Comparison of ENCODE assay signal across 21 cellular contexts in the genomic region with DNA sequence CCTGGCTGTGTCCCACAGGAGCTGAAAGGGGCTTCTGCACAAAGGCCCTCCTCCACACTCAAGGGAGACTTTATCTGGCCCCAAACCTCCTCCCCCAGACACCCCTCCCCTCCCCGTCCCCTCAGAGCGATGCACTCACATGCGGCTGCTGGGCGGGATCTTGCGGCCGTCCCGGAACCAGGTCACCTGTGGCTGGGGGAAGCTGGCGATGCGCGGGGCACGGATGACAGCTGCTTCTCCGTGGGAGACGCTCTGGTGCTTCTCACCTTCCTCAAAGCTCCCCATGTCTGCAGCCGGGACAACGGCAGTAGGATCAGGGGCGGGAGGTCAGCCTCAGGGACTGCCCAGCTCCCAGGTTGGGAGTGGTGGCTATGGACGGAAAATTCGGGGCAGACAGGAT.
"Had no signal": no experiment of that assay in that cellular context is flagged by ENCODE, and none has a peak within 500 bp of the region (broad histone marks: within the 10 kb centered on the region; RNA-seq: fewer than 3 reads in every experiment).

No MANE protein-coding gene starts in this region.

- H3K4me3 ChIP-seq: heart left ventricle, lung, mucosa of descending colon, pancreas, prostate gland, skin epidermis, suprapubic skin, thoracic aorta, tibial artery, upper lobe of right lung had no signal

- H3K4me1 ChIP-seq: heart left ventricle, pancreas, prostate gland, upper lobe of right lung had no signal

- H3K36me3 ChIP-seq: heart left ventricle, pancreas, prostate gland, suprapubic skin, thoracic aorta, tibial artery, upper lobe of right lung had no signal

- ATAC-seq: heart left ventricle; left lobe of liver; naive thymus-derived CD4-positive, alpha-beta T cell; upper lobe of right lung had no signal

- H3K27ac ChIP-seq: heart left ventricle, pancreas, prostate gland, skin epidermis, suprapubic skin, thoracic aorta, tibial artery, upper lobe of right lung had no signal

- H3K9me3 ChIP-seq: mucosa of descending colon, pancreas, prostate gland, suprapubic skin, thoracic aorta, tibial artery, upper lobe of right lung had no signal

- DNase-seq: heart left ventricle; islet precursor cell; naive thymus-derived CD4-positive, alpha-beta T cell; retina; right cardiac atrium; stimulated activated CD4-positive, alpha-beta T cell treated with anti-CD3 and anti-CD28 coated beads, Interleukin-12 subunit alpha, Interleukin-12 subunit beta, amount 100 ng/mL, for 4 hours; stimulated activated CD4-positive, alpha-beta T cell treated with anti-CD3 and anti-CD28 coated beads, Interleukin-15, amount 100 ng/mL, for 24 hours; stimulated activated CD4-positive, alpha-beta T cell treated with anti-CD3 and anti-CD28 coated beads, Interleukin-2, amount 100 ng/mL, for 24 hours; stimulated activated CD4-positive, alpha-beta T cell treated with anti-CD3 and anti-CD28 coated beads, Interleukin-4, amount 100 ng/mL, for 1 hour; stimulated activated naive CD4-positive, alpha-beta T cell; tibial artery; trophoblast cell; upper lobe of right lung had no signal

- H3K27me3 ChIP-seq: pancreas, upper lobe of right lung had no signal
